Comparison of ENCODE assay signal across 27 cellular contexts in genomic region chr6:118294906-118295305, GRCh38.
DNase-seq lines count a peak whose midpoint lies in the region; ATAC-seq, FAIRE-seq and TF ChIP-seq lines count a peak whose summit lies in the region.
"Had no signal": no experiment of that assay in that cellular context is flagged by ENCODE, and none has a peak within 500 bp of the region (broad histone marks: within the 10 kb centered on the region; RNA-seq: fewer than 3 reads in every experiment).

No MANE protein-coding gene starts in this region.

- peak in 6 of 8 donors; percentile 24 to 78 (median 66) for ATAC-seq in heart right ventricle
- no peak for ATAC-seq in pancreas
- ATAC-seq in HG03439 (IDR thresholded peaks at IDR 0.05; ENCODE audit: unreplicated experiment), result no peak
- ATAC-seq: A549; CD8-positive, alpha-beta T cell; GM12878; GM23338; HepG2 had no signal

- H3K27ac ChIP-seq in esophagus muscularis mucosa (replicated peaks in 1 of 4) (peak overlapping the region; percentile 13 to 71 (median 64)), heart right ventricle (peak overlapping the region; percentile 57 to 91 (median 84)), pancreas (no peak overlapping the region), stomach smooth muscle (ENCODE audit: low read length) (peak overlapping the region; percentile 66)
- H3K27ac ChIP-seq: A549, C4-2B, SJSA1 had no signal

- H3K36me3 ChIP-seq in esophagus muscularis mucosa (no peaks in the 10 kb centered on the region), heart right ventricle (no peaks in the 10 kb centered on the region), pancreas (no peaks in the 10 kb centered on the region), stomach smooth muscle (ENCODE audit: control insufficient read depth in 2 of 2, insufficient read depth in 2 of 2, low read length in 2 of 2) (no peaks in the 10 kb centered on the region), MG63 (no peaks in the 10 kb centered on the region)
- H3K36me3 ChIP-seq: SJSA1 had no signal

- TF ChIP-seq POLR2A in esophagus muscularis mucosa (IDR thresholded peaks at IDR 0.05; ENCODE audit: low read depth), result no peak

- no peak overlapping the region for H3K9ac ChIP-seq in stomach smooth muscle (ENCODE audit: low read length in 2 of 2)

- H3K4me1 ChIP-seq in esophagus muscularis mucosa (peaks cover 8 to 74% (median 57%) of the 10 kb centered on the region in 4 donors), heart right ventricle (peaks cover 0 to 47% (median 14%) of the 10 kb centered on the region in 9 donors), pancreas (no peaks in the 10 kb centered on the region), stomach smooth muscle (ENCODE audit: control insufficient read depth, insufficient read depth, low read length) (peaks cover 17% of the 10 kb centered on the region)
- H3K4me1 ChIP-seq: A549, SJSA1 had no signal

- intact Hi-C loops in esophagus muscularis mucosa (cut with DNase I), result no loop called here
- intact Hi-C loops in heart right ventricle (cut with DNase I), result loop anchor here in 6 of 10 donors (2.0 to 10.0 kb wide), 4 partner anchors 77 to 257 kb away; no protein-coding TSS in a partner anchor
- intact Hi-C loops in pancreas (cut with DNase I), result no loop called here

- H3K9me3 ChIP-seq in esophagus muscularis mucosa (no peaks in the 10 kb centered on the region), heart right ventricle (no peaks in the 10 kb centered on the region), pancreas (no peaks in the 10 kb centered on the region), stomach smooth muscle (ENCODE audit: control insufficient read depth in 2 of 2, low read length in 2 of 2) (peaks cover 0 to 3% of the 10 kb centered on the region in 2 donors), MG63 (no peaks in the 10 kb centered on the region)
- H3K9me3 ChIP-seq: A549, SJSA1 had no signal

- no peak for TF ChIP-seq CTCF in esophagus muscularis mucosa (IDR thresholded peaks at IDR 0.05)
- TF ChIP-seq CTCF in heart right ventricle (IDR thresholded peaks at IDR 0.05), result no peak
- no peak for TF ChIP-seq CTCF in pancreas (IDR thresholded peaks at IDR 0.05)

- WGBS in esophagus muscularis mucosa, result 60% methylated on average over 1 of the region's 1 CpG
- 59 to 72% methylated on average over 1 of the region's 1 CpG for whole genome bisulfite sequencing in heart right ventricle, 2 donors
- WGBS in pancreas, 2 donors, result 94 to 96% methylated on average over 1 of the region's 1 CpG

- no peaks in the 10 kb centered on the region for H3K27me3 ChIP-seq in esophagus muscularis mucosa
- H3K27me3 ChIP-seq in heart right ventricle, result no peaks in the 10 kb centered on the region
- H3K27me3 ChIP-seq in pancreas, result no peaks in the 10 kb centered on the region
- H3K27me3 ChIP-seq in stomach smooth muscle (ENCODE audit: control insufficient read depth in 1 of 2, insufficient read depth in 2 of 2, low read length in 2 of 2), result no peaks in the 10 kb centered on the region
- H3K27me3 ChIP-seq in MG63, result no peaks in the 10 kb centered on the region
- H3K27me3 ChIP-seq: SJSA1 had no signal

- DNase-seq in esophagus muscularis mucosa (ENCODE audit: extremely low spot score), result no peak
- DNase-seq in heart right ventricle, result no peak
- no peak for DNase-seq in pancreas
- no peak for DNase-seq in stimulated activated CD8-positive, alpha-beta memory T cell treated with anti-CD3 and anti-CD28 coated beads, Interleukin-4, amount 100 ng/mL, for 48 hours
- no peak for DNase-seq in activated CD4-positive, alpha-beta T cell treated with anti-CD3 and anti-CD28 coated beads, Interleukin-2, amount 50 U/mL, for 1 hour
- DNase-seq in MG63, result no peak
- DNase-seq: CD8-positive, alpha-beta T cell; DMS 273 treated with DMSO at 0.1 percent for 48 hours; DMS79; EL; GDM1; H9; Karpas-422; NCI-H1092 treated with DMSO at 0.1 percent for 48 hours; NCI-H146; NCI-H1930; NCI-H446; NCI-H524 treated with DMSO at 0.1 percent for 48 hours; NCI-H774 had no signal

- no peak overlapping the region for H3K4me3 ChIP-seq in esophagus muscularis mucosa
- H3K4me3 ChIP-seq in heart right ventricle, result no peak overlapping the region
- no peak overlapping the region for H3K4me3 ChIP-seq in pancreas
- H3K4me3 ChIP-seq in stomach smooth muscle (ENCODE audit: low read length in 2 of 2), result no peak overlapping the region
- H3K4me3 ChIP-seq in MG63, result no peak overlapping the region
- H3K4me3 ChIP-seq: A549, GM12878, GM23338, SJSA1 had no signal

- no peak for TF ChIP-seq EP300 in esophagus muscularis mucosa (IDR thresholded peaks at IDR 0.05)

- peak; percentile 71 for FAIRE-seq in pancreas (lab: Jason Lieb, UNC)
- FAIRE-seq: A549, GM12878, HepG2 had no signal

Comparison
In these comparisons a context has a peak if more than half of its experiments do, and no peak if none do; other contexts are left out.
1. H3K27ac ChIP-seq: peak in esophagus muscularis mucosa (4 of 4), heart right ventricle (10 of 10) and stomach smooth muscle (single experiment); none in pancreas (0 of 4).
2. ATAC-seq: peak in heart right ventricle (6 of 8); none in pancreas (0 of 4) and HG03439 (single experiment).
3. intact Hi-C loops: an anchor here in heart right ventricle (2.0 to 10.0 kb wide); none called in esophagus muscularis mucosa and pancreas.